In genomic region chr18:95580-95979, GRCh38 we compare ENCODE assay signal across 14 cellular contexts. TPM values are rescaled to one million over a fixed set of nuclear protein-coding genes. Genes with fewer than 3 reads are reported as not detected.
"Had no signal": no experiment of that assay in that cellular context is flagged by ENCODE, and none has a peak within 500 bp of the region (broad histone marks: within the 10 kb centered on the region; RNA-seq: fewer than 3 reads in every experiment).

No MANE protein-coding gene starts in this region.

RNA-seq across cellular contexts. Expression of gene TUBB8B, which starts 46.2 kb away (rescaled TPM):
- total RNA-seq: activated CD4-positive, alpha-beta T cell treated with anti-CD3 and anti-CD28 coated beads, Interleukin-2, amount 10 ng/mL, durations not matched to agents 24 days and 14 days; activated CD8-positive, alpha-beta memory T cell treated with anti-CD3 and anti-CD28 coated beads for 36 hours; activated CD8-positive, alpha-beta T cell treated with anti-CD3 and anti-CD28 coated beads for 36 hours; activated naive CD4-positive, alpha-beta T cell treated with anti-CD3 and anti-CD28 coated beads for 36 hours; activated naive CD4-positive, alpha-beta T cell treated with anti-CD3 and anti-CD28 coated beads, Interleukin-2, amount 50 U/mL, for 72 hours; activated T-helper 2 cell treated with anti-CD3 and anti-CD28 coated beads, Interferon-gamma antibody, Interleukin-2, Interleukin-4, amounts not matched to agents 10 μg/mL and 5 μg/mL and 100 μg/mL, durations not matched to agents 14 hours and 24 hours and 36 hours; astrocyte; body of pancreas; cardiac septum; M059J; OCI-LY7; PC-9; Right ventricle myocardium superior; T-helper 2 cell treated with Interferon-gamma antibody and Interleukin-4, amounts not matched to agents 100 ng/mL and 5 ng/mL, for 36 hours had no signal
